Comparison of ENCODE assay signal across 10 cellular contexts in genomic region chr12:50187084-50187900, GRCh38. TPM values are rescaled to one million over a fixed set of nuclear protein-coding genes. Genes with fewer than 3 reads are reported as not detected.
DNase-seq lines count a peak whose midpoint lies in the region; ATAC-seq and TF ChIP-seq lines count a peak whose summit lies in the region.
"Had no signal": no experiment of that assay in that cellular context is flagged by ENCODE, and none has a peak within 500 bp of the region (broad histone marks: within the 10 kb centered on the region; RNA-seq: fewer than 3 reads in every experiment).

No MANE protein-coding gene starts in this region.

- TF ChIP-seq CTCF in dorsolateral prefrontal cortex (IDR thresholded peaks at IDR 0.05 in 54 of 56, conservative IDR thresholded peaks at IDR 0.05 in 2 of 56; ENCODE audit: low read depth in 1 of 56, partially characterized antibody in 56 of 56) (no peak), mucosa of descending colon (IDR thresholded peaks at IDR 0.05) (no peak)

- H3K27me3 ChIP-seq in dorsolateral prefrontal cortex (no peaks in the 10 kb centered on the region), H7 (ENCODE audit: control insufficient read depth, insufficient read depth, low read length) (no peaks in the 10 kb centered on the region)

- no peaks in the 10 kb centered on the region for H3K36me3 ChIP-seq in mucosa of descending colon (ENCODE audit: low read depth)
- H3K36me3 ChIP-seq in H7 (replicated peaks; ENCODE audit: control insufficient read depth, insufficient read depth, low read length): peaks cover 5% of the 10 kb centered on the region

- peak overlapping the region in 38 of 59 donors; percentile 3 to 68 (median 32) for H3K27ac ChIP-seq in dorsolateral prefrontal cortex

- peaks cover 39% of the 10 kb centered on the region for H3K4me1 ChIP-seq in mucosa of descending colon (ENCODE audit: low read depth)

- peak; percentile 75 for DNase-seq in activated effector memory CD4-positive, alpha-beta T cell treated with anti-CD3 and anti-CD28 coated beads, Interleukin-2, amount 50 U/mL, for 16 hours
- no peak for DNase-seq in activated effector memory CD4-positive, alpha-beta T cell treated with Interleukin-2 at 50 U/mL for 16 hours
- peak; percentile 75 for DNase-seq in LHCN-M2 (ENCODE audit: low read depth)
- DNase-seq in dorsolateral prefrontal cortex: peak in 2 of 10 donors; percentile 31 to 32
- DNase-seq in stimulated activated CD4-positive, alpha-beta T cell treated with anti-CD3 and anti-CD28 coated beads, TNF-alpha, amount 100 ng/mL, for 48 hours (ENCODE audit: low read depth in 3 of 3): peak in 2 of 3 donors; percentile 18 to 49
- DNase-seq in KG1 (lab: John Stamatoyannopoulos, UW): no peak
- DNase-seq in mucosa of descending colon: no peak
- no peak for DNase-seq in H7
- DNase-seq: DND-41, naive B cell had no signal

- H3K4me3 ChIP-seq in dorsolateral prefrontal cortex (no peak overlapping the region), mucosa of descending colon (no peak overlapping the region), H7 (ENCODE audit: insufficient read depth, low read depth, low read length) (no peak overlapping the region)

- intact Hi-C loops in dorsolateral prefrontal cortex (cut with DNase I) (no loop called here), mucosa of descending colon (cut with DNase I, micrococcal nuclease) (no loop called here)

- ATAC-seq in mucosa of descending colon: no peak

- no peaks in the 10 kb centered on the region for H3K9me3 ChIP-seq in mucosa of descending colon

RNA-seq across cellular contexts. Expression of gene CERS5, which starts 20.1 kb away (rescaled TPM):
- total RNA-seq in LHCN-M2 (2014; rRNA removed): 30.7 and 30.8 TPM in 2 replicates
- 48.6 TPM for polyA plus RNA-seq in LHCN-M2 (2012)
- total RNA-seq in dorsolateral prefrontal cortex: 100 to 1,000 TPM in 13 of 120 experiments, 10 to 100 TPM in 107; 48.2 to 123 (median 77.2) TPM
- total RNA-seq in mucosa of descending colon: 10 to 100 TPM; 21.0 to 26.2 (median 23.0) TPM
- 23.9 and 24.6 TPM in 2 replicates for total RNA-seq in H7 (2014; rRNA removed; shearing (Covaris generic))

Comparison
In these comparisons a context has a peak if more than half of its experiments do, and no peak if none do; other contexts are left out.
1. DNase-seq: peak in activated effector memory CD4-positive, alpha-beta T cell treated with anti-CD3 and anti-CD28 coated beads, Interleukin-2, amount 50 U/mL, for 16 hours (single experiment), LHCN-M2 (single experiment) and stimulated activated CD4-positive, alpha-beta T cell treated with anti-CD3 and anti-CD28 coated beads, TNF-alpha, amount 100 ng/mL, for 48 hours (2 of 3); none in activated effector memory CD4-positive, alpha-beta T cell treated with Interleukin-2 at 50 U/mL for 16 hours (single experiment), KG1 (single experiment), mucosa of descending colon (0 of 3) and H7 (single experiment).